In the genomic region with DNA sequence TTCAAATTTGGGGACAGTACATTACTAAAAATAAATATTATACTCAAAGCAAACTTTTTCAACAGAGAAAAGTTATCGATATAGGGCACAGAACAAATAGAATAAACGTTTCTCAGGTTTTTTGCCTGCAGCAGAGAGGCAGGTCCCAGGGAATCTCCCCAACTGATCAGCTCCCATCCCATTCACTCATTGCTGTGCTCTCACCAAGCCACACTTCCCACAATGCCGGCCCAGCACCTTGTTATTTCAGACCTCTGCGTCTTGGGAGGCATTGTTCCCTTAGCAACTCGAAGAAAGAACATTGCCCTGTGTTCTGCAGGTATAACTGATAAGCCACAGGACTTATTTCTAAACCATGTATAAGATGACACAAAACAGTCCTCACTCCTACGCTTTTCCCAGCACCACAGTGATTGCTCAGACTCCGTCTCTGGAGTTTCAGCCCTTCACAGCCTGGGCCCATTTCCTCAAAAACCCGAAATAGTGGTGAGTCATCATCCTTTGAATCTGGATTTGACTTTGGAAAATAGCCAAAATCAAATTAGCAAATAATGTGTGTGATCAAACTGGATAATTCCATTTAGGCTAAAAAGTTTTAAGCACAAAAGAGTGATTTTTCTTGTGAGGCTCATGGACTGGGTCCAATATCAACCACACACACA, we compare ENCODE assay signal across 11 cellular contexts.
A peak's percentile ranks its signal among the peaks of the same experiment; 100 is the strongest.
DNase-seq lines count a peak whose midpoint lies in the region; ATAC-seq and TF ChIP-seq lines count a peak whose summit lies in the region.
"Had no signal": no experiment of that assay in that cellular context is flagged by ENCODE, and none has a peak within 500 bp of the region (broad histone marks: within the 10 kb centered on the region; RNA-seq: fewer than 3 reads in every experiment).

No MANE protein-coding gene starts in this region.

- TF ChIP-seq CTCF in mammary epithelial cell (conservative IDR thresholded peaks at IDR 0.05 in 1 of 2, IDR thresholded peaks at IDR 0.05 in 1 of 2; ENCODE audit: extremely low read depth in 1 of 2, insufficient read depth in 1 of 2, low read depth in 1 of 2, low read length in 2 of 2) = no peak
- TF ChIP-seq CTCF in thoracic aorta (IDR thresholded peaks at IDR 0.05) = no peak
- TF ChIP-seq CTCF in activated CD8-positive, alpha-beta T cell treated with anti-CD3 and anti-CD28 coated beads for 36 hours (IDR thresholded peaks at IDR 0.05) = no peak

- no peaks in the 10 kb centered on the region for H3K27me3 ChIP-seq in mammary epithelial cell (ENCODE audit: insufficient read depth, low read length)
- H3K27me3 ChIP-seq in thoracic aorta (replicated peaks; ENCODE audit: insufficient read depth) = no peaks in the 10 kb centered on the region

- no peak overlapping the region for H3K9ac ChIP-seq in mammary epithelial cell (ENCODE audit: insufficient read depth, low read length)

- CTCF ChIA-PET in mammary epithelial cell (lab: Charles Lee; ENCODE audit: low non-redundant PET) = no interaction called here
- CTCF ChIA-PET in activated CD8-positive, alpha-beta T cell treated with anti-CD3 and anti-CD28 coated beads for 36 hours (lab: Charles Lee) = no interaction called here

- H3K9me3 Mint-ChIP-seq in activated CD8-positive, alpha-beta T cell treated with anti-CD3 and anti-CD28 coated beads for 36 hours = no peaks in the 10 kb centered on the region
- peaks cover 2% of the 10 kb centered on the region for H3K9me3 Mint-ChIP-seq in stimulated activated memory B cell treated with anti-CD40 and anti-IgM and Interleukin-4, amounts not matched to agents 10 μg/mL and 1 μg/mL and 100 μg/mL, for 72 hours

- no TSS peak for BruUV-seq in mammary epithelial cell (replicated peaks; lab: Mats Ljungman, UMichigan)

- H3K4me1 Mint-ChIP-seq in activated CD8-positive, alpha-beta T cell treated with anti-CD3 and anti-CD28 coated beads for 36 hours (ENCODE audit: low read depth) = no peaks in the 10 kb centered on the region
- no peaks in the 10 kb centered on the region for H3K4me1 Mint-ChIP-seq in stimulated activated memory B cell treated with anti-CD40 and anti-IgM and Interleukin-4, amounts not matched to agents 10 μg/mL and 1 μg/mL and 100 μg/mL, for 72 hours
- H3K4me1 Mint-ChIP-seq: central memory CD8-positive, alpha-beta T cell had no signal

- intact Hi-C loops in mammary epithelial cell (cut with micrococcal nuclease) = no loop called here
- intact Hi-C loops in activated CD8-positive, alpha-beta T cell treated with anti-CD3 and anti-CD28 coated beads for 36 hours (cut with micrococcal nuclease) = no loop called here

- H3K27me3 Mint-ChIP-seq in activated CD8-positive, alpha-beta T cell treated with anti-CD3 and anti-CD28 coated beads for 36 hours = no peaks in the 10 kb centered on the region
- H3K27me3 Mint-ChIP-seq in stimulated activated memory B cell treated with anti-CD40 and anti-IgM and Interleukin-4, amounts not matched to agents 10 μg/mL and 1 μg/mL and 100 μg/mL, for 72 hours = no peaks in the 10 kb centered on the region
- H3K27me3 Mint-ChIP-seq: central memory CD8-positive, alpha-beta T cell had no signal

- H4K20me1 ChIP-seq in mammary epithelial cell (ENCODE audit: insufficient read depth, low read length) = no peaks in the 10 kb centered on the region

- peak; percentile 6 for DNase-seq in NCI-H2227 (lab: John Stamatoyannopoulos, UW; ENCODE audit: unreplicated experiment)
- no peak for DNase-seq in NCI-H2227 treated with DMSO at 0.1 percent for 48 hours (lab: John Stamatoyannopoulos, UW)
- peak; percentile 86 for DNase-seq in mammary epithelial cell
- peak; percentile 14 for DNase-seq in hepatic stellate cell (ENCODE audit: low spot score)
- no peak for DNase-seq in thoracic aorta (ENCODE audit: low spot score)
- no peak for DNase-seq in activated CD8-positive, alpha-beta T cell treated with anti-CD3 and anti-CD28 coated beads for 36 hours
- DNase-seq: stimulated activated CD4-positive, alpha-beta T cell treated with anti-CD3 and anti-CD28 coated beads, Interleukin-1b, Interleukin-23, amount 100 ng/mL, for 48 hours; T-helper 1 cell had no signal

- H3K9me3 ChIP-seq in mammary epithelial cell (replicated peaks; ENCODE audit: insufficient read depth, low read length) = no peaks in the 10 kb centered on the region
- H3K9me3 ChIP-seq in thoracic aorta = no peaks in the 10 kb centered on the region

- H3K27ac ChIP-seq in mammary epithelial cell (ENCODE audit: insufficient read depth, low read depth, low read length) = no peak overlapping the region
- H3K27ac ChIP-seq in thoracic aorta = no peak overlapping the region

- WGBS in mammary epithelial cell (ENCODE audit: low coverage, missing lambda C conversion rate) = 31% methylated on average over 8 of the region's 8 CpGs

- no peak overlapping the region for H3K4me2 ChIP-seq in mammary epithelial cell (ENCODE audit: insufficient read depth, low read depth, low read length)

- H3K36me3 Mint-ChIP-seq in activated CD8-positive, alpha-beta T cell treated with anti-CD3 and anti-CD28 coated beads for 36 hours (ENCODE audit: low read depth) = no peaks in the 10 kb centered on the region
- H3K36me3 Mint-ChIP-seq in stimulated activated memory B cell treated with anti-CD40 and anti-IgM and Interleukin-4, amounts not matched to agents 10 μg/mL and 1 μg/mL and 100 μg/mL, for 72 hours = no peaks in the 10 kb centered on the region

- H3K4me1 ChIP-seq in mammary epithelial cell (ENCODE audit: insufficient read depth, low read length) (peaks cover 7% of the 10 kb centered on the region), thoracic aorta (ENCODE audit: control insufficient read depth in 1 of 2, low read depth in 2 of 2) (peaks cover 0 to 9% of the 10 kb centered on the region in 2 donors)

- H3K36me3 ChIP-seq in mammary epithelial cell (ENCODE audit: insufficient read depth, low read length) (no peaks in the 10 kb centered on the region), thoracic aorta (no peaks in the 10 kb centered on the region)

- no peak overlapping the region for H3K4me3 Mint-ChIP-seq in activated CD8-positive, alpha-beta T cell treated with anti-CD3 and anti-CD28 coated beads for 36 hours
- H3K4me3 Mint-ChIP-seq in stimulated activated memory B cell treated with anti-CD40 and anti-IgM and Interleukin-4, amounts not matched to agents 10 μg/mL and 1 μg/mL and 100 μg/mL, for 72 hours = no peak overlapping the region
- H3K4me3 Mint-ChIP-seq: central memory CD8-positive, alpha-beta T cell had no signal

- no peak overlapping the region for H2AFZ ChIP-seq in mammary epithelial cell (ENCODE audit: low read depth, low read length)

- H3K4me3 ChIP-seq in mammary epithelial cell (replicated peaks in 1 of 3; ENCODE audit: insufficient read depth in 1 of 3, low read depth in 2 of 3, low read length in 3 of 3) (no peak overlapping the region), thoracic aorta (no peak overlapping the region)

- in situ Hi-C loops in mammary epithelial cell (cut with MboI; ENCODE audit: low sequenced_read_pairs in 2 of 2) = no loop called here

- ATAC-seq in thoracic aorta (ENCODE audit: insufficient number of reproducible peaks, low FRiP score, low read depth) = peak; percentile 31
- ATAC-seq in GM21360 (IDR thresholded peaks at IDR 0.05; ENCODE audit: unreplicated experiment) = no peak
- ATAC-seq in activated CD8-positive, alpha-beta T cell treated with anti-CD3 and anti-CD28 coated beads for 36 hours = no peak
- no peak for ATAC-seq in stimulated activated memory B cell treated with anti-CD40 and anti-IgM and Interleukin-4, amounts not matched to agents 10 μg/mL and 1 μg/mL and 100 μg/mL, for 72 hours

- dilution Hi-C loops in mammary epithelial cell (cut with HindIII; ENCODE audit: low sequenced_read_pairs) = no loop called here

- no peaks in the 10 kb centered on the region for H3K79me2 ChIP-seq in mammary epithelial cell (ENCODE audit: insufficient read depth, low read length)

- no peak overlapping the region for H3K27ac Mint-ChIP-seq in activated CD8-positive, alpha-beta T cell treated with anti-CD3 and anti-CD28 coated beads for 36 hours
- H3K27ac Mint-ChIP-seq in stimulated activated memory B cell treated with anti-CD40 and anti-IgM and Interleukin-4, amounts not matched to agents 10 μg/mL and 1 μg/mL and 100 μg/mL, for 72 hours = no peak overlapping the region

- POLR2A ChIA-PET in activated CD8-positive, alpha-beta T cell treated with anti-CD3 and anti-CD28 coated beads for 36 hours (lab: Charles Lee) = no interaction called here

Comparison
In these comparisons a context has a peak if more than half of its experiments do, and no peak if none do; other contexts are left out.
1. DNase-seq: peak in NCI-H2227 (single experiment), mammary epithelial cell (single experiment) and hepatic stellate cell (single experiment); none in NCI-H2227 treated with DMSO at 0.1 percent for 48 hours (single experiment), thoracic aorta (single experiment) and activated CD8-positive, alpha-beta T cell treated with anti-CD3 and anti-CD28 coated beads for 36 hours (single experiment).